ENCODE assay signal across 16 cellular contexts in genomic region chr5:12277504-12278192, GRCh38.
A peak's percentile ranks its signal among the peaks of the same experiment; 100 is the strongest.
DNase-seq lines count a peak whose midpoint lies in the region; ATAC-seq, FAIRE-seq and TF ChIP-seq lines count a peak whose summit lies in the region.
"Had no signal": no experiment of that assay in that cellular context is flagged by ENCODE, and none has a peak within 500 bp of the region (broad histone marks: within the 10 kb centered on the region; RNA-seq: fewer than 3 reads in every experiment).

No MANE protein-coding gene starts in this region.

- H3K4me2 ChIP-seq in neuronal stem cell (ENCODE audit: insufficient read depth, low read length, poor library complexity, severe bottlenecking) = no peak overlapping the region

- no peak overlapping the region for H4K91ac ChIP-seq in neuronal stem cell (ENCODE audit: low read depth, low read length, poor library complexity)

- no peak overlapping the region for H2BK12ac ChIP-seq in neuronal stem cell (ENCODE audit: low read length)

- no peak overlapping the region for H2AK5ac ChIP-seq in neuronal stem cell (ENCODE audit: low read depth, low read length)

- ATAC-seq in GM18505 (IDR thresholded peaks at IDR 0.05; ENCODE audit: unreplicated experiment) = peak; percentile 75
- peak; percentile 96 for ATAC-seq in GM19452 (IDR thresholded peaks at IDR 0.05; ENCODE audit: unreplicated experiment)
- ATAC-seq in HG02840 (IDR thresholded peaks at IDR 0.05; ENCODE audit: low FRiP score, unreplicated experiment) = peak; percentile 97
- ATAC-seq in HG03460 (IDR thresholded peaks at IDR 0.05; ENCODE audit: unreplicated experiment) = peak; percentile 99
- ATAC-seq in pancreas = no peak
- ATAC-seq: HepG2; naive thymus-derived CD4-positive, alpha-beta T cell had no signal

- no peak overlapping the region for H4K8ac ChIP-seq in neuronal stem cell (ENCODE audit: low read depth, low read length)

- no peak for FAIRE-seq in pancreas (lab: Jason Lieb, UNC)
- FAIRE-seq: HepG2, TTC549 had no signal

- no peak overlapping the region for H2BK120ac ChIP-seq in neuronal stem cell (ENCODE audit: low read depth, low read length)

- no peak overlapping the region for H3K18ac ChIP-seq in neuronal stem cell (ENCODE audit: low read length)

- H3K4me3 ChIP-seq in pancreas (no peak overlapping the region), neuronal stem cell (ENCODE audit: low read length in 2 of 2) (no peak overlapping the region)
- H3K4me3 ChIP-seq: tibial nerve had no signal

- H3K27me3 ChIP-seq in pancreas = peaks cover 0 to 3% (median 0%) of the 10 kb centered on the region in 4 donors
- no peaks in the 10 kb centered on the region for H3K27me3 ChIP-seq in neuronal stem cell (ENCODE audit: control insufficient read depth in 3 of 3, insufficient read depth in 3 of 3, low read depth in 1 of 3, low read length in 3 of 3)
- H3K27me3 ChIP-seq: tibial nerve had no signal

- no peak overlapping the region for H2BK15ac ChIP-seq in neuronal stem cell (ENCODE audit: low read length)

- no peak overlapping the region for H3K23ac ChIP-seq in neuronal stem cell (ENCODE audit: low read depth, low read length, poor library complexity)

- H3K9ac ChIP-seq in neuronal stem cell (ENCODE audit: low read depth, low read length, poor library complexity) = no peak overlapping the region

- no peak overlapping the region for H3K4ac ChIP-seq in neuronal stem cell (ENCODE audit: low read length)

- no peak for TF ChIP-seq CTCF in pancreas (IDR thresholded peaks at IDR 0.05)

- H3K36me3 ChIP-seq in pancreas (no peaks in the 10 kb centered on the region), neuronal stem cell (replicated peaks in 1 of 2; ENCODE audit: control insufficient read depth in 2 of 2, insufficient read depth in 2 of 2, low read length in 2 of 2) (no peaks in the 10 kb centered on the region)
- H3K36me3 ChIP-seq: tibial nerve had no signal

- intact Hi-C loops in head of caudate nucleus (cut with DNase I) = no loop called here
- intact Hi-C loops in pancreas (cut with DNase I) = no loop called here

- H2AFZ ChIP-seq in neuronal stem cell (ENCODE audit: low read length) = no peak overlapping the region

- H3K9me3 ChIP-seq in pancreas = no peaks in the 10 kb centered on the region
- no peaks in the 10 kb centered on the region for H3K9me3 ChIP-seq in neuronal stem cell (replicated peaks in 1 of 2; ENCODE audit: control insufficient read depth in 2 of 2, insufficient read depth in 1 of 2, low read depth in 1 of 2, low read length in 2 of 2)
- H3K9me3 ChIP-seq: tibial nerve had no signal

- H3K14ac ChIP-seq in neuronal stem cell (ENCODE audit: low read length) = no peak overlapping the region

- H3K4me1 ChIP-seq in pancreas (no peaks in the 10 kb centered on the region), neuronal stem cell (ENCODE audit: control insufficient read depth in 2 of 2, insufficient read depth in 1 of 2, low read depth in 1 of 2, low read length in 2 of 2) (no peaks in the 10 kb centered on the region)
- H3K4me1 ChIP-seq: tibial nerve had no signal

- DNase-seq in head of caudate nucleus (no peak), pancreas (no peak), T-helper 9 cell (no peak), neuronal stem cell (ENCODE audit: low spot score) (no peak)
- DNase-seq: activated T-cell treated with anti-CD3 and anti-CD28 coated beads, Interleukin-2, amount 50 U/mL, for 1 hour; foreskin melanocyte; naive thymus-derived CD4-positive, alpha-beta T cell; NCI-H1417; NCI-H510A treated with DMSO at 0.1 percent for 48 hours had no signal

- H3K27ac ChIP-seq in pancreas = no peak overlapping the region
- no peak overlapping the region for H3K27ac ChIP-seq in neuronal stem cell (replicated peaks; ENCODE audit: low read length)
- H3K27ac ChIP-seq: tibial nerve had no signal

- no peaks in the 10 kb centered on the region for H3K79me1 ChIP-seq in neuronal stem cell (ENCODE audit: low read depth, low read length)

- H2BK5ac ChIP-seq in neuronal stem cell (ENCODE audit: low read length) = no peak overlapping the region

- TF ChIP-seq POLR2A in GM18505 (IDR thresholded peaks at IDR 0.05; ENCODE audit: borderline replicate concordance, extremely low read depth, insufficient read depth, insufficient read length) = no peak

- 66 to 74% methylated on average over 2 of the region's 2 CpGs for WGBS in pancreas, 2 donors
- no CpG with 5 or more reads among the region's 2 CpGs for WGBS in neuronal stem cell (ENCODE audit: extremely low coverage in 2 of 2, insufficient read length in 2 of 2, insufficient replicate concordance in 1 of 2), 2 donors

Comparison
In these comparisons a context has a peak if more than half of its experiments do, and no peak if none do; other contexts are left out.
1. ATAC-seq: peak in GM18505 (single experiment), GM19452 (single experiment), HG02840 (single experiment) and HG03460 (single experiment); none in pancreas (0 of 4).